Comparison of ENCODE assay signal across 1 cellular context in the genomic region with DNA sequence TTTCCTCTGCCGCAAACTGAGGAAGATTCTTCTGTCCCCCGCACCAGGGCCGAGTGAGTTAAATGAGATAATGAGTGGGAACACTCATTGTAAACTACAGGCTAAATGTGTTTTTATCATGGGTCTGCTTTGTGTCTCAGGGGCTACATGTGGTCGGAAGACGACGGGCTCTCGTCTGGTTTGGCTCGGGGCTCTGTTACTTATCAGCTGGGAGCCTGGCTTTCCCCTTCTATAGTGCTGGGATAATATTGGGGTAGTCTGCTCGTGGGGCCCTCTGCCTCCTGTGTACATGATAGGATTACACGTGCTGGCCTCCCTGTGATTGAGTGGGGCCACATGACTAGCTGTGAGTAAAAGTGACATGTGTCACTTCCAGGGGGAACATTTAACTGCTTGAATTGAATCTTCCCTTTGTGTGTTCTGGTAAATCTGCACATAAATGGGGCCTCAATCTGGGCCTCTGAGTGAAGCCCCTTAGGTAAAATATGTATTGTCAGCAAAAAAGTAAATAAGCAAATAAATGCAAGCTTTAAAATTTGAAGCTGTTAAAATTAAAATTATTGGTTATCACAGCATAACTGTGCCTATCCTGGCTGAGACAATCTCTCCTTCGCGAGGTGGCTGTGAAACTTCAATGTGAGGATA.
A peak's percentile ranks its signal among the peaks of the same experiment; 100 is the strongest.
TF ChIP-seq lines count a peak whose summit lies in the region.

No MANE protein-coding gene starts in this region.

TF ChIP-seq in SK-N-SH, 30 proteins besides CTCF, POLR2A, EP300 and RAD21 (continued from another document):
- TF ChIP-seq, protein P1, sequence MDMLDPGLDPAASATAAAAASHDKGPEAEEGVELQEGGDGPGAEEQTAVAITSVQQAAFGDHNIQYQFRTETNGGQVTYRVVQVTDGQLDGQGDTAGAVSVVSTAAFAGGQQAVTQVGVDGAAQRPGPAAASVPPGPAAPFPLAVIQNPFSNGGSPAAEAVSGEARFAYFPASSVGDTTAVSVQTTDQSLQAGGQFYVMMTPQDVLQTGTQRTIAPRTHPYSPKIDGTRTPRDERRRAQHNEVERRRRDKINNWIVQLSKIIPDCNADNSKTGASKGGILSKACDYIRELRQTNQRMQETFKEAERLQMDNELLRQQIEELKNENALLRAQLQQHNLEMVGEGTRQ (IDR thresholded peaks at IDR 0.05; ENCODE audit: borderline replicate concordance, low read depth, low read length) = peak; percentile 16; the same call in 1 of the 2 replicates
- peak; percentile 93 for TF ChIP-seq GATA2 (CRISPR knock-in tag; IDR thresholded peaks at IDR 0.05)
